ENCODE assay signal across 30 cellular contexts in the genomic region with DNA sequence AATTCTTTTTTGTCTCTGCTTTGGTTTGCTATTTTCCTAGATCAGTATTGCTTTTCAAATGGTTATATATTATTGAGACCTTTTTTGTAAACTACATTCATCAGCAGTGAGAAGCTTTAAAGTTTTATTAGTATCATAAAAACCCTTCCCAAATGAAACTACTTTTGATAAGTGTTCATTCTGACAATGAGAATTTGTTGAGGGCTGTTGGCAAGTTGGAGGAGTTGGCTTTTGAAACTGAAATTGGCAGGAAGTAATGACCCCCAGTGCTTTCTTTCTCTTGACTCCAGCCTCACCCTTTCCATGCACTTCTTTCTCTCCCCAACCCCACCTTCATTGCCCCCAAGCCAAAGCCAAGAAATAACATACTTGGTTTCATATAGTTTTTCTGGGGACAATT.
DNase-seq lines count a peak whose midpoint lies in the region; ATAC-seq, FAIRE-seq and TF ChIP-seq lines count a peak whose summit lies in the region.
"Had no signal": no experiment of that assay in that cellular context is flagged by ENCODE, and none has a peak within 500 bp of the region (broad histone marks: within the 10 kb centered on the region; RNA-seq: fewer than 3 reads in every experiment).

No MANE protein-coding gene starts in this region.

- FAIRE-seq in G401.6 (lab: Jason Lieb, UNC) = peak; percentile 84
- FAIRE-seq: A549, GM18507 had no signal

- H3K9me3 Mint-ChIP-seq in neural progenitor cell = no peaks in the 10 kb centered on the region
- no peaks in the 10 kb centered on the region for H3K9me3 Mint-ChIP-seq in CD8-positive, alpha-beta T cell
- H3K9me3 Mint-ChIP-seq: CD4-positive, alpha-beta memory T cell; HFFc6; IgD-negative memory B cell; T-cell had no signal

- no peak overlapping the region for H3K4me3 ChIP-seq in colonic mucosa
- H3K4me3 ChIP-seq in neural progenitor cell = no peak overlapping the region
- no peak overlapping the region for H3K4me3 ChIP-seq in CD8-positive, alpha-beta T cell (ENCODE audit: low read depth, low read length)
- H3K4me3 ChIP-seq: A549; BLaER1 treated with 17β-estradiol and CSF1 and Interleukin-3, amounts not matched to agents 10 nM and 100 nM had no signal

- H3K4me1 ChIP-seq in colonic mucosa (no peaks in the 10 kb centered on the region), neural progenitor cell (peaks cover 74% of the 10 kb centered on the region)
- H3K4me1 ChIP-seq in CD8-positive, alpha-beta T cell (ENCODE audit: insufficient read depth, low read length) = no peaks in the 10 kb centered on the region
- H3K4me1 ChIP-seq: A549, Caco-2 had no signal

- H3K4me1 Mint-ChIP-seq in T-helper 17 cell (peaks cover 12% of the 10 kb centered on the region), neural progenitor cell (peaks cover 78% of the 10 kb centered on the region)
- H3K4me1 Mint-ChIP-seq in CD8-positive, alpha-beta T cell (ENCODE audit: low read depth) = peaks cover 17% of the 10 kb centered on the region

- no peaks in the 10 kb centered on the region for H3K9me3 ChIP-seq in T-helper 17 cell (ENCODE audit: control insufficient read depth, low read length, poor library complexity, severe bottlenecking)
- H3K9me3 ChIP-seq in colonic mucosa = no peaks in the 10 kb centered on the region
- no peaks in the 10 kb centered on the region for H3K9me3 ChIP-seq in neural progenitor cell (ENCODE audit: low read depth)
- H3K9me3 ChIP-seq in CD8-positive, alpha-beta T cell (ENCODE audit: low read length) = no peaks in the 10 kb centered on the region
- H3K9me3 ChIP-seq: A549; BLaER1 treated with 17β-estradiol and CSF1 and Interleukin-3, amounts not matched to agents 10 nM and 100 nM; Caco-2 had no signal

- H3F3A ChIP-seq in neural progenitor cell (ENCODE audit: low read depth) = peaks cover 65% of the 10 kb centered on the region

- no peak overlapping the region for H2AFZ ChIP-seq in neural progenitor cell (replicated peaks)

- H3K9ac ChIP-seq in colonic mucosa (ENCODE audit: low read depth in 2 of 2, low read length in 2 of 2) (peak overlapping the region in 1 of 2 donors; percentile 41), neural progenitor cell (no peak overlapping the region)
- H3K9ac ChIP-seq: BLaER1 treated with 17β-estradiol and CSF1 and Interleukin-3, amounts not matched to agents 10 nM and 100 nM had no signal

- H3K27me3 ChIP-seq in colonic mucosa (no peaks in the 10 kb centered on the region), neural progenitor cell (no peaks in the 10 kb centered on the region)
- no peaks in the 10 kb centered on the region for H3K27me3 ChIP-seq in CD8-positive, alpha-beta T cell (ENCODE audit: insufficient read depth, low read length)
- H3K27me3 ChIP-seq: BLaER1 treated with 17β-estradiol and CSF1 and Interleukin-3, amounts not matched to agents 10 nM and 100 nM had no signal

- intact Hi-C loops in colonic mucosa (cut with DNase I) = no loop called here
- intact Hi-C loops in CD8-positive, alpha-beta T cell (cut with DNase I, micrococcal nuclease) = loop anchor here in 1 of 2 experiments (5.0 kb wide), 1 partner anchor 625 kb away; no protein-coding TSS in a partner anchor

- H3K4me3 Mint-ChIP-seq in T-helper 17 cell = no peak overlapping the region
- H3K4me3 Mint-ChIP-seq in neural progenitor cell = peak overlapping the region; percentile 2
- H3K4me3 Mint-ChIP-seq in CD8-positive, alpha-beta T cell = no peak overlapping the region
- H3K4me3 Mint-ChIP-seq: CD4-positive, alpha-beta memory T cell; HFFc6; IgD-negative memory B cell; T-cell had no signal

- peak overlapping the region; percentile 35 for H3K4me2 ChIP-seq in neural progenitor cell
- H3K4me2 ChIP-seq: A549; BLaER1 treated with 17β-estradiol and CSF1 and Interleukin-3, amounts not matched to agents 10 nM and 100 nM had no signal

- CTCF ChIA-PET in CD8-positive, alpha-beta T cell (lab: Charles Lee) = no interaction called here

- H3K36me3 ChIP-seq in colonic mucosa (no peaks in the 10 kb centered on the region), neural progenitor cell (no peaks in the 10 kb centered on the region)
- no peaks in the 10 kb centered on the region for H3K36me3 ChIP-seq in CD8-positive, alpha-beta T cell (ENCODE audit: insufficient read depth, low read length)
- H3K36me3 ChIP-seq: BLaER1 treated with 17β-estradiol and CSF1 and Interleukin-3, amounts not matched to agents 10 nM and 100 nM had no signal

- no peaks in the 10 kb centered on the region for H3K79me2 ChIP-seq in neural progenitor cell (ENCODE audit: low read depth)

- peak overlapping the region; percentile 27 for H3K27ac ChIP-seq in colonic mucosa
- no peak overlapping the region for H3K27ac ChIP-seq in neural progenitor cell
- H3K27ac ChIP-seq in CD8-positive, alpha-beta T cell (ENCODE audit: low read depth, low read length) = no peak overlapping the region
- H3K27ac ChIP-seq: A549; BLaER1 treated with 17β-estradiol and CSF1 and Interleukin-3, amounts not matched to agents 10 nM and 100 nM; HL-60; RWPE1 had no signal

- peak overlapping the region; percentile 49 for H3K27ac Mint-ChIP-seq in T-helper 17 cell
- H3K27ac Mint-ChIP-seq in neural progenitor cell = peak overlapping the region; percentile 29
- H3K27ac Mint-ChIP-seq in CD8-positive, alpha-beta T cell = no peak overlapping the region
- H3K27ac Mint-ChIP-seq: CD4-positive, alpha-beta memory T cell; HFFc6; IgD-negative memory B cell; T-cell had no signal

- H3K27me3 Mint-ChIP-seq in T-helper 17 cell = no peaks in the 10 kb centered on the region
- peaks cover 2% of the 10 kb centered on the region for H3K27me3 Mint-ChIP-seq in neural progenitor cell (ENCODE audit: insufficient read depth, low read depth)
- H3K27me3 Mint-ChIP-seq in CD8-positive, alpha-beta T cell (ENCODE audit: low read depth) = no peaks in the 10 kb centered on the region
- H3K27me3 Mint-ChIP-seq: CD4-positive, alpha-beta memory T cell; IgD-negative memory B cell; T-cell had no signal

- no peak for DNase-seq in T-helper 17 cell
- DNase-seq in colonic mucosa = no peak
- DNase-seq in neural progenitor cell (ENCODE audit: low spot score) = no peak
- DNase-seq in middle frontal gyrus (ENCODE audit: extremely low spot score, low spot score) = no peak
- no peak for DNase-seq in CD8-positive, alpha-beta T cell
- DNase-seq in NK-92 treated with Interleukin-12 subunit alpha and Interleukin-12 subunit beta, amount 100 ng/mL, for 24 hours (lab: John Stamatoyannopoulos, UW) = no peak
- no peak for DNase-seq in EL
- DNase-seq: AML-193; Caco-2; CD4-positive, alpha-beta memory T cell; H7; HFFc6; NCI-H1092; NCI-H1417 treated with DMSO at 0.1 percent for 48 hours; NCI-H1694 treated with DMSO at 0.1 percent for 48 hours; NCI-H2081; NCI-H2171 treated with DMSO at 0.1 percent for 48 hours; NCI-H345; NCI-H510A treated with DMSO at 0.1 percent for 48 hours; NCI-H774; SHP77; T-cell had no signal

- no peak for TF ChIP-seq CTCF in colonic mucosa (IDR thresholded peaks at IDR 0.05)
- TF ChIP-seq CTCF in neural progenitor cell (IDR thresholded peaks at IDR 0.05) = no peak
- TF ChIP-seq CTCF in CD8-positive, alpha-beta T cell (IDR thresholded peaks at IDR 0.05) = no peak

- POLR2A ChIA-PET in CD8-positive, alpha-beta T cell (lab: Charles Lee) = no interaction called here

- H3K36me3 Mint-ChIP-seq in T-helper 17 cell (ENCODE audit: low read depth) (peaks cover 2% of the 10 kb centered on the region), neural progenitor cell (peaks cover 16% of the 10 kb centered on the region)
- H3K36me3 Mint-ChIP-seq in CD8-positive, alpha-beta T cell = peaks cover 6% of the 10 kb centered on the region

- H4K20me1 ChIP-seq in neural progenitor cell (ENCODE audit: low read depth) = no peaks in the 10 kb centered on the region
- H4K20me1 ChIP-seq: BLaER1 treated with 17β-estradiol and CSF1 and Interleukin-3, amounts not matched to agents 10 nM and 100 nM had no signal

- no peak for ATAC-seq in T-helper 17 cell
- no peak for ATAC-seq in CD8-positive, alpha-beta T cell
- ATAC-seq: A549, Panc1, T-cell had no signal
